In genomic region chr3:142424754-142425153, GRCh38 we compare ENCODE assay signal across 6 cellular contexts.
"Had no signal": no experiment of that assay in that cellular context is flagged by ENCODE, and none has a peak within 500 bp of the region (broad histone marks: within the 10 kb centered on the region; RNA-seq: fewer than 3 reads in every experiment).

No MANE protein-coding gene starts in this region.

- H3K27ac Mint-ChIP-seq: IgD-negative memory B cell had no signal

- DNase-seq: IMR-90, KBM-7, KG1 had no signal

- H3K4me3 Mint-ChIP-seq: IgD-negative memory B cell had no signal

- H3K4me1 Mint-ChIP-seq: IgD-negative memory B cell had no signal

- H3K9me3 Mint-ChIP-seq: IgD-negative memory B cell had no signal

- H3K4me3 ChIP-seq: K562 had no signal

- ATAC-seq: HepG2, K562 had no signal

- H3K27me3 Mint-ChIP-seq: IgD-negative memory B cell had no signal
